ENCODE assay signal across 2 cellular contexts in the genomic region with DNA sequence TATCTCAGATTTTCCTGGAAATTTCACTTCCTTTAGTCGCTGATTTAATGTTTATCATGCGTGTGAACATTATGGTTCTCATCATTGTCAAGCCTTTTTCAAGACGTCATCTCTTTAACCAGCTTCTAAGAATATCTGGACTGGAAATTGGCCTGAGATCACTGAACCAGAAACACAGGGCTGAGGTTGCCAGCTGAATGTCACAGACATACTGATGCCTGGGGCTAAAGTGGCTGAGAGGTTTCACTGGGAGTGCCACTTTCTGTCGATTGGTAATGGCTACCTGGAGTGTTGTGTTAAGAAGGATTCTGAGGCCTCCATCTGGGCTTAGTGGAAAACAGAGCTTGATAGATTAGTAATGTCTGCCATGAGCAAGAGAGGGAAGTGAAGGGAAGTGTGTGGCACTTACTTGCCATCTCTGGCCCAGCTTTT.
TF ChIP-seq lines count a peak whose summit lies in the region.

No MANE protein-coding gene starts in this region.

TF ChIP-seq in SK-N-SH, 30 proteins besides CTCF, POLR2A, EP300 and RAD21 (continued from another document):
- TF ChIP-seq PBX3 (IDR thresholded peaks at IDR 0.05) = no peak
- TF ChIP-seq CHD2 (IDR thresholded peaks at IDR 0.05; ENCODE audit: low read length, partially characterized antibody) = no peak
- TF ChIP-seq, protein P1, sequence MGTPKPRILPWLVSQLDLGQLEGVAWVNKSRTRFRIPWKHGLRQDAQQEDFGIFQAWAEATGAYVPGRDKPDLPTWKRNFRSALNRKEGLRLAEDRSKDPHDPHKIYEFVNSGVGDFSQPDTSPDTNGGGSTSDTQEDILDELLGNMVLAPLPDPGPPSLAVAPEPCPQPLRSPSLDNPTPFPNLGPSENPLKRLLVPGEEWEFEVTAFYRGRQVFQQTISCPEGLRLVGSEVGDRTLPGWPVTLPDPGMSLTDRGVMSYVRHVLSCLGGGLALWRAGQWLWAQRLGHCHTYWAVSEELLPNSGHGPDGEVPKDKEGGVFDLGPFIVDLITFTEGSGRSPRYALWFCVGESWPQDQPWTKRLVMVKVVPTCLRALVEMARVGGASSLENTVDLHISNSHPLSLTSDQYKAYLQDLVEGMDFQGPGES (IDR thresholded peaks at IDR 0.05; ENCODE audit: low read depth, low read length) = no peak
- no peak for TF ChIP-seq TCF12 (IDR thresholded peaks at IDR 0.05)
- no peak for TF ChIP-seq SMC3 (IDR thresholded peaks at IDR 0.05; ENCODE audit: low read depth, low read length)
- TF ChIP-seq GATA2 (CRISPR knock-in tag; IDR thresholded peaks at IDR 0.05) = no peak
TF ChIP-seq in SK-N-SH: peak in this region for 0.

TF ChIP-seq in SK-N-SH treated with all-trans-retinoic acid at 6 μM for 48 hours, 23 proteins besides CTCF, POLR2A, EP300 and RAD21 (continued from another document):
- TF ChIP-seq, protein P2, sequence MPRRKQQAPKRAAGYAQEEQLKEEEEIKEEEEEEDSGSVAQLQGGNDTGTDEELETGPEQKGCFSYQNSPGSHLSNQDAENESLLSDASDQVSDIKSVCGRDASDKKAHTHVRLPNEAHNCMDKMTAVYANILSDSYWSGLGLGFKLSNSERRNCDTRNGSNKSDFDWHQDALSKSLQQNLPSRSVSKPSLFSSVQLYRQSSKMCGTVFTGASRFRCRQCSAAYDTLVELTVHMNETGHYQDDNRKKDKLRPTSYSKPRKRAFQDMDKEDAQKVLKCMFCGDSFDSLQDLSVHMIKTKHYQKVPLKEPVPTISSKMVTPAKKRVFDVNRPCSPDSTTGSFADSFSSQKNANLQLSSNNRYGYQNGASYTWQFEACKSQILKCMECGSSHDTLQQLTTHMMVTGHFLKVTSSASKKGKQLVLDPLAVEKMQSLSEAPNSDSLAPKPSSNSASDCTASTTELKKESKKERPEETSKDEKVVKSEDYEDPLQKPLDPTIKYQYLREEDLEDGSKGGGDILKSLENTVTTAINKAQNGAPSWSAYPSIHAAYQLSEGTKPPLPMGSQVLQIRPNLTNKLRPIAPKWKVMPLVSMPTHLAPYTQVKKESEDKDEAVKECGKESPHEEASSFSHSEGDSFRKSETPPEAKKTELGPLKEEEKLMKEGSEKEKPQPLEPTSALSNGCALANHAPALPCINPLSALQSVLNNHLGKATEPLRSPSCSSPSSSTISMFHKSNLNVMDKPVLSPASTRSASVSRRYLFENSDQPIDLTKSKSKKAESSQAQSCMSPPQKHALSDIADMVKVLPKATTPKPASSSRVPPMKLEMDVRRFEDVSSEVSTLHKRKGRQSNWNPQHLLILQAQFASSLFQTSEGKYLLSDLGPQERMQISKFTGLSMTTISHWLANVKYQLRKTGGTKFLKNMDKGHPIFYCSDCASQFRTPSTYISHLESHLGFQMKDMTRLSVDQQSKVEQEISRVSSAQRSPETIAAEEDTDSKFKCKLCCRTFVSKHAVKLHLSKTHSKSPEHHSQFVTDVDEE (CRISPR knock-in tag; IDR thresholded peaks at IDR 0.05) = no peak
- TF ChIP-seq GLIS3 (CRISPR knock-in tag; IDR thresholded peaks at IDR 0.05) (no peak), ESRRG (CRISPR knock-in tag; IDR thresholded peaks at IDR 0.05) (no peak), ZC3H10 (CRISPR knock-in tag; IDR thresholded peaks at IDR 0.05) (no peak), ZNF8 (CRISPR knock-in tag; IDR thresholded peaks at IDR 0.05) (no peak), BACH2 (CRISPR knock-in tag; IDR thresholded peaks at IDR 0.05; ENCODE audit: borderline replicate concordance) (no peak), OSR1 (CRISPR knock-in tag; IDR thresholded peaks at IDR 0.05) (no peak), SNAI2 (CRISPR knock-in tag; IDR thresholded peaks at IDR 0.05) (no peak), RARB (CRISPR knock-in tag; IDR thresholded peaks at IDR 0.05) (no peak), ISL1 (CRISPR knock-in tag; IDR thresholded peaks at IDR 0.05) (no peak), POU6F1 (CRISPR knock-in tag; IDR thresholded peaks at IDR 0.05; ENCODE audit: borderline replicate concordance, low read depth) (no peak), PPARA (CRISPR knock-in tag; IDR thresholded peaks at IDR 0.05; ENCODE audit: borderline replicate concordance) (no peak), TOX (CRISPR knock-in tag; IDR thresholded peaks at IDR 0.05; ENCODE audit: borderline replicate concordance) (no peak), ZNF565 (CRISPR knock-in tag; conservative IDR thresholded peaks at IDR 0.05; ENCODE audit: low read depth) (no peak), CSDC2 (CRISPR knock-in tag; IDR thresholded peaks at IDR 0.05) (no peak), TCF4 (CRISPR knock-in tag; IDR thresholded peaks at IDR 0.05; ENCODE audit: borderline replicate concordance) (no peak)
- TF ChIP-seq, protein P3, sequence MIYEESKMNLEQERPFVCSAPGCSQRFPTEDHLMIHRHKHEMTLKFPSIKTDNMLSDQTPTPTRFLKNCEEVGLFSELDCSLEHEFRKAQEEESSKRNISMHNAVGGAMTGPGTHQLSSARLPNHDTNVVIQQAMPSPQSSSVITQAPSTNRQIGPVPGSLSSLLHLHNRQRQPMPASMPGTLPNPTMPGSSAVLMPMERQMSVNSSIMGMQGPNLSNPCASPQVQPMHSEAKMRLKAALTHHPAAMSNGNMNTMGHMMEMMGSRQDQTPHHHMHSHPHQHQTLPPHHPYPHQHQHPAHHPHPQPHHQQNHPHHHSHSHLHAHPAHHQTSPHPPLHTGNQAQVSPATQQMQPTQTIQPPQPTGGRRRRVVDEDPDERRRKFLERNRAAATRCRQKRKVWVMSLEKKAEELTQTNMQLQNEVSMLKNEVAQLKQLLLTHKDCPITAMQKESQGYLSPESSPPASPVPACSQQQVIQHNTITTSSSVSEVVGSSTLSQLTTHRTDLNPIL (CRISPR knock-in tag; IDR thresholded peaks at IDR 0.05; ENCODE audit: low read depth) = no peak
TF ChIP-seq in SK-N-SH treated with all-trans-retinoic acid at 6 μM for 48 hours: peak in this region for 0.
